Comparison of ENCODE assay signal across 8 cellular contexts in genomic region chr9:128892223-128892892, GRCh38. TPM values are rescaled to one million over a fixed set of nuclear protein-coding genes. Genes with fewer than 3 reads are reported as not detected.
DNase-seq lines count a peak whose midpoint lies in the region; ATAC-seq and TF ChIP-seq lines count a peak whose summit lies in the region.

No MANE protein-coding gene starts in this region.

- TF ChIP-seq POLR2A in esophagus squamous epithelium (IDR thresholded peaks at IDR 0.05): peak in 1 of 4 donors; percentile 56

- H3K9me3 Mint-ChIP-seq in natural killer cell treated with Interleukin-12 subunit alpha and Interleukin-12 subunit beta and Interleukin-15 and Interleukin-18, amount 100 ng/mL, for 72 hours: no peaks in the 10 kb centered on the region

- H3K36me3 ChIP-seq in esophagus squamous epithelium: peaks cover 0 to 80% (median 12%) of the 10 kb centered on the region in 3 donors

- intact Hi-C loops in esophagus squamous epithelium (cut with DNase I): no loop called here

- ATAC-seq in natural killer cell treated with Interleukin-12 subunit alpha and Interleukin-12 subunit beta and Interleukin-15 and Interleukin-18, amount 100 ng/mL, for 72 hours: peak; percentile 88 to 89
- ATAC-seq in GM19455 (IDR thresholded peaks at IDR 0.05; ENCODE audit: unreplicated experiment): no peak
- no peak for ATAC-seq in GM21367 (IDR thresholded peaks at IDR 0.05; ENCODE audit: unreplicated experiment)

- no peak overlapping the region for H3K4me3 Mint-ChIP-seq in natural killer cell treated with Interleukin-12 subunit alpha and Interleukin-12 subunit beta and Interleukin-15 and Interleukin-18, amount 100 ng/mL, for 72 hours

- peaks cover 35 to 38% of the 10 kb centered on the region in 2 donors for H3K4me1 Mint-ChIP-seq in natural killer cell treated with Interleukin-12 subunit alpha and Interleukin-12 subunit beta and Interleukin-15 and Interleukin-18, amount 100 ng/mL, for 72 hours (ENCODE audit: low read depth in 2 of 2)

- H3K27me3 ChIP-seq in esophagus squamous epithelium: no peaks in the 10 kb centered on the region

- H3K27ac ChIP-seq in esophagus squamous epithelium: peak overlapping the region; percentile 90 to 100 (median 98)

- H3K36me3 Mint-ChIP-seq in natural killer cell treated with Interleukin-12 subunit alpha and Interleukin-12 subunit beta and Interleukin-15 and Interleukin-18, amount 100 ng/mL, for 72 hours: no peaks in the 10 kb centered on the region

- H3K4me3 ChIP-seq in esophagus squamous epithelium: peak overlapping the region in 3 of 4 donors; percentile 13 to 54 (median 26)

- H3K27me3 Mint-ChIP-seq in natural killer cell treated with Interleukin-12 subunit alpha and Interleukin-12 subunit beta and Interleukin-15 and Interleukin-18, amount 100 ng/mL, for 72 hours: no peaks in the 10 kb centered on the region

- H3K4me1 ChIP-seq in esophagus squamous epithelium: peaks cover 47 to 100% (median 65%) of the 10 kb centered on the region in 3 donors

- peak overlapping the region; percentile 31 to 88 for H3K27ac Mint-ChIP-seq in natural killer cell treated with Interleukin-12 subunit alpha and Interleukin-12 subunit beta and Interleukin-15 and Interleukin-18, amount 100 ng/mL, for 72 hours

- no peak for TF ChIP-seq CTCF in esophagus squamous epithelium (IDR thresholded peaks at IDR 0.05)

- 18 to 23% methylated on average over 4 to 5 of the region's 17 CpGs for WGBS in esophagus squamous epithelium, 2 donors

- H3K9me3 ChIP-seq in esophagus squamous epithelium: no peaks in the 10 kb centered on the region

- DNase-seq in Daoy (ENCODE audit: low read depth) (peak; percentile 96), SW480 (ENCODE audit: low spot score) (peak; percentile 93), esophagus squamous epithelium (lab: John Stamatoyannopoulos, UW) (peak; percentile 79), DMS53 treated with DMSO at 0.1 percent for 48 hours (lab: John Stamatoyannopoulos, UW; ENCODE audit: unreplicated experiment) (no peak)
- no peak for DNase-seq in natural killer cell treated with Interleukin-12 subunit alpha and Interleukin-12 subunit beta and Interleukin-15 and Interleukin-18, amount 100 ng/mL, for 72 hours (ENCODE audit: low spot score)
- DNase-seq in activated CD4-positive, alpha-beta T cell treated with anti-CD3 and anti-CD28 coated beads, Interleukin-2, amount 50 U/mL, for 1 hour: no peak

RNA-seq across cellular contexts. Expression of gene LRRC8A, which starts 10.4 kb away (rescaled TPM):
- 35.5 and 36.7 TPM in 2 replicates for total RNA-seq in Daoy (2014; rRNA removed; shearing (Covaris generic))
- total RNA-seq in esophagus squamous epithelium: 100 to 1,000 TPM in 3 of 4 donors, 10 to 100 TPM in 1; 70.0 to 153 (median 122) TPM
- total RNA-seq in natural killer cell treated with Interleukin-12 subunit alpha and Interleukin-12 subunit beta and Interleukin-15 and Interleukin-18, amount 100 ng/mL, for 72 hours: 10 to 100 TPM; 25.6 to 28.2 TPM

RNA-seq across cellular contexts. Expression of gene KYAT1, which starts 10.6 kb away (rescaled TPM):
- total RNA-seq in Daoy (2014; rRNA removed; shearing (Covaris generic)): 7.1 and 8.9 TPM in 2 replicates
- 1 to 10 TPM; 4.0 to 9.4 (median 5.7) TPM for total RNA-seq in esophagus squamous epithelium
- total RNA-seq in natural killer cell treated with Interleukin-12 subunit alpha and Interleukin-12 subunit beta and Interleukin-15 and Interleukin-18, amount 100 ng/mL, for 72 hours: 10 to 100 TPM in 1 of 2 donors, 1 to 10 TPM in 1; 6.7 to 19.9 TPM

RNA-seq across cellular contexts. Expression of gene PHYHD1, which starts 28.4 kb away (rescaled TPM):
- not detected in 2 replicates for total RNA-seq in Daoy (2014; rRNA removed; shearing (Covaris generic))
- 10 to 100 TPM in 3 of 4 donors, 1 to 10 TPM in 1; 3.7 to 34.0 (median 23.0) TPM for total RNA-seq in esophagus squamous epithelium
- 1 to 10 TPM in 1 of 2 donors, under 1 TPM in 1; 0.24 to 1.1 TPM for total RNA-seq in natural killer cell treated with Interleukin-12 subunit alpha and Interleukin-12 subunit beta and Interleukin-15 and Interleukin-18, amount 100 ng/mL, for 72 hours

RNA-seq across cellular contexts. Expression of gene DOLK, which starts 55.0 kb away (rescaled TPM):
- total RNA-seq in Daoy (2014; rRNA removed; shearing (Covaris generic)): 16.3 and 17.1 TPM in 2 replicates
- total RNA-seq in esophagus squamous epithelium: 10 to 100 TPM; 12.8 to 21.2 (median 16.2) TPM
- total RNA-seq in natural killer cell treated with Interleukin-12 subunit alpha and Interleukin-12 subunit beta and Interleukin-15 and Interleukin-18, amount 100 ng/mL, for 72 hours: 10 to 100 TPM in 1 of 2 donors, 1 to 10 TPM in 1; 8.7 to 11.5 TPM

RNA-seq across cellular contexts. Expression of gene NUP188, which starts 55.1 kb away (rescaled TPM):
- total RNA-seq in Daoy (2014; rRNA removed; shearing (Covaris generic)): 73.7 and 75.5 TPM in 2 replicates
- 10 to 100 TPM; 61.0 to 78.6 (median 67.1) TPM for total RNA-seq in esophagus squamous epithelium
- 100 to 1,000 TPM; 103 to 143 TPM for total RNA-seq in natural killer cell treated with Interleukin-12 subunit alpha and Interleukin-12 subunit beta and Interleukin-15 and Interleukin-18, amount 100 ng/mL, for 72 hours

Comparison
In these comparisons a context has a peak if more than half of its experiments do, and no peak if none do; other contexts are left out.
1. DNase-seq: peak in Daoy (single experiment), SW480 (single experiment) and esophagus squamous epithelium (single experiment); none in natural killer cell treated with Interleukin-12 subunit alpha and Interleukin-12 subunit beta and Interleukin-15 and Interleukin-18, amount 100 ng/mL, for 72 hours (single experiment), DMS53 treated with DMSO at 0.1 percent for 48 hours (single experiment) and activated CD4-positive, alpha-beta T cell treated with anti-CD3 and anti-CD28 coated beads, Interleukin-2, amount 50 U/mL, for 1 hour (single experiment).
2. ATAC-seq: peak in natural killer cell treated with Interleukin-12 subunit alpha and Interleukin-12 subunit beta and Interleukin-15 and Interleukin-18, amount 100 ng/mL, for 72 hours (2 of 2); none in GM19455 (single experiment) and GM21367 (single experiment).